ENCODE assay signal across 1 cellular context in genomic region chr7:141550694-141551079, GRCh38.
TF ChIP-seq lines count a peak whose summit lies in the region.

No MANE protein-coding gene starts in this region.

TF ChIP-seq in H1, 55 proteins besides CTCF, POLR2A, EP300 and RAD21 (continued from another document):
- TF ChIP-seq CHD7 (IDR thresholded peaks at IDR 0.05; ENCODE audit: insufficient replicate concordance, low read length) = no peak
- no peak for TF ChIP-seq CBX8 (IDR thresholded peaks at IDR 0.05; ENCODE audit: borderline replicate concordance, low read depth, low read length)
- no peak for TF ChIP-seq PHF8 (conservative IDR thresholded peaks at IDR 0.05; ENCODE audit: low read depth, low read length)
- TF ChIP-seq CEBPB (IDR thresholded peaks at IDR 0.05; ENCODE audit: low read depth, low read length) = no peak
- no peak for TF ChIP-seq TBP (IDR thresholded peaks at IDR 0.05; ENCODE audit: low read depth, low read length)
- TF ChIP-seq TEAD4 (IDR thresholded peaks at IDR 0.05; ENCODE audit: low read depth, low read length) = no peak
